ENCODE assay signal across 13 cellular contexts in the genomic region with DNA sequence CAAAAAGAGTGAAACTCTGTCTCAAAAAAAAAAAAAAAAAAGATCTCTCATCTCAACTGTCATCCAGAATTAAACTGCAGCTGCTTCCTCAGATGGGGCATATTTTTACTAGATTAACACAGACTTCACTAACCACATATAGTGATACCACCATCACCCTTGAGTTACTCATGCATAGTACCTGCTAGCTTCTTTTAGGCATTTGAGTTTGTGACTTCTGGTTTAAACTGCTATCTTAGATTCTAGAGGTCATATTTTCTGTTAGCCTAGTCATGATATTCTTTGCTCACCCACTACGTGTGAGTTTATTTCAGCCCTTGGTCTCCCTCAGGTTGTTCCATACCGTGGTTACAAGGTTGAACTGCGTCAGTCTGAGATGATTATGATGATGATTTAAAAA.
DNase-seq lines count a peak whose midpoint lies in the region; ATAC-seq and TF ChIP-seq lines count a peak whose summit lies in the region.
"Had no signal": no experiment of that assay in that cellular context is flagged by ENCODE, and none has a peak within 500 bp of the region (broad histone marks: within the 10 kb centered on the region; RNA-seq: fewer than 3 reads in every experiment).

No MANE protein-coding gene starts in this region.

- ATAC-seq in activated T-cell treated with anti-CD3 and anti-CD28 coated beads, Interleukin-2, amount 50 U/mL, for 72 hours (replicated peaks in 1 of 2) = peak; percentile 32 to 33
- ATAC-seq in HG02610 (IDR thresholded peaks at IDR 0.05; ENCODE audit: unreplicated experiment) = peak; percentile 87
- ATAC-seq in HG03457 (IDR thresholded peaks at IDR 0.05; ENCODE audit: unreplicated experiment) = peak; percentile 89
- ATAC-seq in stimulated activated naive B cell treated with anti-CD40 and anti-IgM and Interleukin-4, amounts not matched to agents 10 μg/mL and 1 μg/mL and 100 μg/mL, for 72 hours (replicated peaks) = peak; percentile 92 to 94
- no peak for ATAC-seq in left colon

- peaks cover 0 to 6% (median 0%) of the 10 kb centered on the region in 45 donors for H3K27me3 ChIP-seq in dorsolateral prefrontal cortex
- H3K27me3 ChIP-seq: transverse colon had no signal

- H3K27ac ChIP-seq in dorsolateral prefrontal cortex = no peak overlapping the region
- H3K27ac ChIP-seq: coronary artery, transverse colon had no signal

- H3K4me3 Mint-ChIP-seq in activated T-cell treated with anti-CD3 and anti-CD28 coated beads, Interleukin-2, amount 50 U/mL, for 72 hours = no peak overlapping the region
- peak overlapping the region; percentile 12 to 39 for H3K4me3 Mint-ChIP-seq in stimulated activated naive B cell treated with anti-CD40 and anti-IgM and Interleukin-4, amounts not matched to agents 10 μg/mL and 1 μg/mL and 100 μg/mL, for 72 hours
- H3K4me3 Mint-ChIP-seq: natural killer cell treated with Interleukin-12 subunit alpha and Interleukin-12 subunit beta and Interleukin-15 and Interleukin-18, amount 100 ng/mL, for 72 hours had no signal

- DNase-seq in activated T-cell treated with anti-CD3 and anti-CD28 coated beads, Interleukin-2, amount 50 U/mL, for 72 hours = no peak
- no peak for DNase-seq in activated T-cell treated with anti-CD3 and anti-CD28 coated beads for 4 hours
- DNase-seq in stimulated activated naive B cell treated with anti-CD40 and anti-IgM and Interleukin-4, amounts not matched to agents 10 μg/mL and 1 μg/mL and 100 μg/mL, for 72 hours = peak; percentile 16
- DNase-seq in left colon = no peak
- DNase-seq in NK-92 treated with Interleukin-12 subunit alpha and Interleukin-12 subunit beta, amount 100 ng/mL, for 24 hours (lab: John Stamatoyannopoulos, UW) = no peak
- DNase-seq in dorsolateral prefrontal cortex = no peak
- DNase-seq: NCI-H345; stimulated activated CD4-positive, alpha-beta T cell treated with anti-CD3 and anti-CD28 coated beads, Interleukin-2, amount 100 ng/mL, for 24 hours; transverse colon had no signal

- H3K27ac Mint-ChIP-seq in activated T-cell treated with anti-CD3 and anti-CD28 coated beads, Interleukin-2, amount 50 U/mL, for 72 hours = no peak overlapping the region
- peak overlapping the region; percentile 14 for H3K27ac Mint-ChIP-seq in stimulated activated naive B cell treated with anti-CD40 and anti-IgM and Interleukin-4, amounts not matched to agents 10 μg/mL and 1 μg/mL and 100 μg/mL, for 72 hours
- H3K27ac Mint-ChIP-seq: natural killer cell treated with Interleukin-12 subunit alpha and Interleukin-12 subunit beta and Interleukin-15 and Interleukin-18, amount 100 ng/mL, for 72 hours had no signal

- H3K9me3 Mint-ChIP-seq in activated T-cell treated with anti-CD3 and anti-CD28 coated beads, Interleukin-2, amount 50 U/mL, for 72 hours = no peaks in the 10 kb centered on the region
- H3K9me3 Mint-ChIP-seq in stimulated activated naive B cell treated with anti-CD40 and anti-IgM and Interleukin-4, amounts not matched to agents 10 μg/mL and 1 μg/mL and 100 μg/mL, for 72 hours = peaks cover 0 to 4% of the 10 kb centered on the region in 2 donors
- H3K9me3 Mint-ChIP-seq: natural killer cell treated with Interleukin-12 subunit alpha and Interleukin-12 subunit beta and Interleukin-15 and Interleukin-18, amount 100 ng/mL, for 72 hours had no signal

- no peaks in the 10 kb centered on the region for H3K36me3 Mint-ChIP-seq in activated T-cell treated with anti-CD3 and anti-CD28 coated beads, Interleukin-2, amount 50 U/mL, for 72 hours (ENCODE audit: insufficient read depth in 2 of 2)
- H3K36me3 Mint-ChIP-seq in stimulated activated naive B cell treated with anti-CD40 and anti-IgM and Interleukin-4, amounts not matched to agents 10 μg/mL and 1 μg/mL and 100 μg/mL, for 72 hours = peaks cover 0 to 4% of the 10 kb centered on the region in 2 donors
- H3K36me3 Mint-ChIP-seq: natural killer cell treated with Interleukin-12 subunit alpha and Interleukin-12 subunit beta and Interleukin-15 and Interleukin-18, amount 100 ng/mL, for 72 hours had no signal

- H3K4me1 Mint-ChIP-seq in activated T-cell treated with anti-CD3 and anti-CD28 coated beads, Interleukin-2, amount 50 U/mL, for 72 hours (ENCODE audit: low read depth) = peaks cover 8% of the 10 kb centered on the region
- H3K4me1 Mint-ChIP-seq in stimulated activated naive B cell treated with anti-CD40 and anti-IgM and Interleukin-4, amounts not matched to agents 10 μg/mL and 1 μg/mL and 100 μg/mL, for 72 hours = peaks cover 16 to 35% of the 10 kb centered on the region in 2 donors

- no peak overlapping the region for H3K4me3 ChIP-seq in dorsolateral prefrontal cortex
- H3K4me3 ChIP-seq: coronary artery, transverse colon had no signal

- TF ChIP-seq CTCF in dorsolateral prefrontal cortex (IDR thresholded peaks at IDR 0.05 in 54 of 56, conservative IDR thresholded peaks at IDR 0.05 in 2 of 56; ENCODE audit: low read depth in 1 of 56, partially characterized antibody in 56 of 56) = no peak

- intact Hi-C loops in left colon (cut with DNase I, micrococcal nuclease) = no loop called here
- intact Hi-C loops in dorsolateral prefrontal cortex (cut with DNase I) = no loop called here

- H3K27me3 Mint-ChIP-seq in activated T-cell treated with anti-CD3 and anti-CD28 coated beads, Interleukin-2, amount 50 U/mL, for 72 hours (ENCODE audit: low read depth) = no peaks in the 10 kb centered on the region
- no peaks in the 10 kb centered on the region for H3K27me3 Mint-ChIP-seq in stimulated activated naive B cell treated with anti-CD40 and anti-IgM and Interleukin-4, amounts not matched to agents 10 μg/mL and 1 μg/mL and 100 μg/mL, for 72 hours
- H3K27me3 Mint-ChIP-seq: natural killer cell treated with Interleukin-12 subunit alpha and Interleukin-12 subunit beta and Interleukin-15 and Interleukin-18, amount 100 ng/mL, for 72 hours had no signal

Comparison
In these comparisons a context has a peak if more than half of its experiments do, and no peak if none do; other contexts are left out.
1. H3K4me3 Mint-ChIP-seq: peak in stimulated activated naive B cell treated with anti-CD40 and anti-IgM and Interleukin-4, amounts not matched to agents 10 μg/mL and 1 μg/mL and 100 μg/mL, for 72 hours (2 of 2); none in activated T-cell treated with anti-CD3 and anti-CD28 coated beads, Interleukin-2, amount 50 U/mL, for 72 hours (0 of 2).